ENCODE assay signal across 8 cellular contexts in genomic region chr20:3405696-3406358, GRCh38. TPM values are rescaled to one million over a fixed set of nuclear protein-coding genes. Genes with fewer than 3 reads are reported as not detected.
DNase-seq lines count a peak whose midpoint lies in the region; ATAC-seq and TF ChIP-seq lines count a peak whose summit lies in the region.

No MANE protein-coding gene starts in this region.

- no peak for ATAC-seq in CD8-positive, alpha-beta T cell
- no peak for ATAC-seq in GM19467 (IDR thresholded peaks at IDR 0.05; ENCODE audit: unreplicated experiment)

- H3K4me3 ChIP-seq in CD8-positive, alpha-beta T cell (ENCODE audit: low read depth, low read length) = no peak overlapping the region
- peak overlapping the region; percentile 91 for H3K4me3 ChIP-seq in fibroblast of mammary gland (ENCODE audit: control insufficient read depth, low read depth, low read length)
- H3K4me3 ChIP-seq in parathyroid adenoma (ENCODE audit: low read depth, low read length) = peak overlapping the region; percentile 78

- peak overlapping the region; percentile 89 for H3K4me2 ChIP-seq in parathyroid adenoma (ENCODE audit: low read length)

- no peaks in the 10 kb centered on the region for H3K9me3 ChIP-seq in CD8-positive, alpha-beta T cell (ENCODE audit: low read length)
- no peaks in the 10 kb centered on the region for H3K9me3 ChIP-seq in parathyroid adenoma (ENCODE audit: control insufficient read depth, low read length)

- DNase-seq in CD8-positive, alpha-beta T cell = no peak
- DNase-seq in fibroblast of mammary gland (ENCODE audit: low read depth) (peak; percentile 6), NCI-H2107 (lab: John Stamatoyannopoulos, UW) (no peak), hepatic stellate cell (ENCODE audit: low spot score) (no peak), cerebellar nuclear complex (lab: John Stamatoyannopoulos, UW) (no peak)

- POLR2A ChIA-PET in CD8-positive, alpha-beta T cell (lab: Charles Lee) = interaction anchor here (1.0 kb wide), 1 partner anchor 14 kb away, joined by 3 read pairs; no protein-coding TSS in a partner anchor

- H3K4me3 Mint-ChIP-seq in CD8-positive, alpha-beta T cell = peak overlapping the region; percentile 85

- intact Hi-C loops in CD8-positive, alpha-beta T cell (cut with DNase I, micrococcal nuclease) = loop anchor here (5.0 to 10.0 kb wide), 6 partner anchors 201 to 881 kb away; partner anchors contain the start of genes DDRGK1 (in 1 of the 2), GNRH2 (in 1 of the 2), ITPA (in 1 of the 2) and MRPS26 (in 1 of the 2)

- no peak for TF ChIP-seq CTCF in CD8-positive, alpha-beta T cell (IDR thresholded peaks at IDR 0.05)
- TF ChIP-seq CTCF in VCaP (conservative IDR thresholded peaks at IDR 0.05) (no peak), fibroblast of mammary gland (conservative IDR thresholded peaks at IDR 0.05; ENCODE audit: control insufficient read depth, insufficient read depth, low read depth, low read length) (no peak), parathyroid adenoma (IDR thresholded peaks at IDR 0.05) (no peak)

- H3K27me3 Mint-ChIP-seq in CD8-positive, alpha-beta T cell (ENCODE audit: low read depth) = no peaks in the 10 kb centered on the region

- no peak overlapping the region for H3K9ac ChIP-seq in parathyroid adenoma

- H3K9me3 Mint-ChIP-seq in CD8-positive, alpha-beta T cell = no peaks in the 10 kb centered on the region

- no peaks in the 10 kb centered on the region for H3K27me3 ChIP-seq in CD8-positive, alpha-beta T cell (ENCODE audit: insufficient read depth, low read length)
- no peaks in the 10 kb centered on the region for H3K27me3 ChIP-seq in parathyroid adenoma (ENCODE audit: control insufficient read depth, insufficient read depth, low read length)

- no peaks in the 10 kb centered on the region for H3K36me3 ChIP-seq in CD8-positive, alpha-beta T cell (ENCODE audit: insufficient read depth, low read length)
- no peaks in the 10 kb centered on the region for H3K36me3 ChIP-seq in parathyroid adenoma (ENCODE audit: control insufficient read depth, insufficient read depth, low read length)

- H3K27ac Mint-ChIP-seq in CD8-positive, alpha-beta T cell = no peak overlapping the region

- H3K36me3 Mint-ChIP-seq in CD8-positive, alpha-beta T cell = peaks cover 10% of the 10 kb centered on the region

- peaks cover 6% of the 10 kb centered on the region for H3K4me1 ChIP-seq in CD8-positive, alpha-beta T cell (ENCODE audit: insufficient read depth, low read length)
- peaks cover 13% of the 10 kb centered on the region for H3K4me1 ChIP-seq in parathyroid adenoma

- H2AFZ ChIP-seq in parathyroid adenoma = peak overlapping the region; percentile 89

- H3K4me1 Mint-ChIP-seq in CD8-positive, alpha-beta T cell (ENCODE audit: low read depth) = peaks cover 25% of the 10 kb centered on the region

- no peak overlapping the region for H3K27ac ChIP-seq in CD8-positive, alpha-beta T cell (ENCODE audit: low read depth, low read length)
- H3K27ac ChIP-seq in VCaP (peak overlapping the region; percentile 76), parathyroid adenoma (peak overlapping the region; percentile 81)

- H3K79me2 ChIP-seq in parathyroid adenoma = no peaks in the 10 kb centered on the region

- CTCF ChIA-PET in CD8-positive, alpha-beta T cell (lab: Charles Lee) = no interaction called here

RNA-seq across cellular contexts. Expression of gene DNAAF9, which starts 1.6 kb away (rescaled TPM):
- 1 to 10 TPM; 2.6 to 2.7 TPM for total RNA-seq in CD8-positive, alpha-beta T cell
